In the genomic region with DNA sequence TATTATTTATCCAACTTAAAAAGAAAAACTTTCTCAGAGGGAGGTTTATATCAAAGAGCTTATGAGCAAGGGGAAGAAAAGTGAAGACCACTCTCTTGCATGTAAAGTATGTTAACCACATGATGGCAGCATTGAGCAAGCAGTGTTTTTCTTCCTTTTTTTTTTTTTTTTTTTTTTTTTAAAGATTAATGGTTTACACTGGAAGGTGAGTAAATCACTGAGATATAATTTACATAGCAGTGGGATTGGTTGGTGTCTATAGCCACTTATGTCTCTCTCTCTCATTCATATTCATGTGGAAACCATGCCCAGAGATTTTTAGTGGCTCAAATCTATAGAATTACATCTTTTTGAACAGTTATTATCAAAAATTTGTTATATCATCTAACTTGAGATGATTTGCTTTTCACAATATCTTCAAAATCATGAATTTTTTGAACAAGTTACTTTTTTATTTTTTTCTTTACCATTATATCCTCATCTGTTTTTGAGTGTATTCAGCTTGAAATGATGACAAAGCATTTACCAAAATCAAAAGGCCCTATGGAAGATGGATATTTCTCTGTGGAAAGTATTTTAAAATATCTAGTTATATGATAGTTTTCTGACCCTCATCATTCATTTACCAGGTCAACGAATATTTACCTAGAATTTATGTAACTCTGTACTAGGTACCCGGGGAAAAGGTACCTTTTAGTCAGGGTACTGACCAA, we compare ENCODE assay signal across 8 cellular contexts. TPM values are rescaled to one million over a fixed set of nuclear protein-coding genes. Genes with fewer than 3 reads are reported as not detected.
DNase-seq lines count a peak whose midpoint lies in the region; ATAC-seq and TF ChIP-seq lines count a peak whose summit lies in the region.

No MANE protein-coding gene starts in this region.

- no peak overlapping the region for H3K4me3 Mint-ChIP-seq in osteocyte (ENCODE audit: unreplicated experiment)

- POLR2A ChIA-PET in AG04449 (lab: Yijun Ruan, JAX): no interaction called here

- no peaks in the 10 kb centered on the region for H3K27me3 ChIP-seq in RWPE2 (ENCODE audit: insufficient read depth, poor library complexity, severe bottlenecking)

- no peak overlapping the region for H3K27ac ChIP-seq in RWPE2 (ENCODE audit: poor library complexity, severe bottlenecking)

- DNase-seq in AG04449 (ENCODE audit: low read depth, low spot score): no peak
- no peak for DNase-seq in GM12864 (ENCODE audit: low read depth)
- DNase-seq in KBM-7: peak; percentile 58
- no peak for DNase-seq in RWPE2 (ENCODE audit: low spot score)
- no peak for DNase-seq in osteocyte (ENCODE audit: extremely low spot score, unreplicated experiment)

- H3K4me1 ChIP-seq in RWPE2 (ENCODE audit: insufficient read depth, poor library complexity, severe bottlenecking): no peaks in the 10 kb centered on the region

- H3K36me3 Mint-ChIP-seq in osteocyte (ENCODE audit: unreplicated experiment): peaks cover 3% of the 10 kb centered on the region

- in situ Hi-C loops in KBM-7 (cut with MboI; ENCODE audit: low pct_unique_long_range_greater_than_20kb, low sequenced_read_pairs): no loop called here

- no peaks in the 10 kb centered on the region for H3K9me3 ChIP-seq in RWPE2 (ENCODE audit: severe bottlenecking)

- H3K9me3 Mint-ChIP-seq in osteocyte (ENCODE audit: unreplicated experiment): no peaks in the 10 kb centered on the region

- H3K4me1 Mint-ChIP-seq in osteocyte (ENCODE audit: unreplicated experiment): no peaks in the 10 kb centered on the region

- peak; percentile 61 for TF ChIP-seq CTCF in AG04449 (IDR thresholded peaks at IDR 0.05; ENCODE audit: insufficient read depth, low read length, missing control alignments)
- TF ChIP-seq CTCF in GM12864 (IDR thresholded peaks at IDR 0.05; ENCODE audit: low read depth, low read length, missing control alignments): peak; percentile 64
- peak; percentile 95 for TF ChIP-seq CTCF in RWPE2 (IDR thresholded peaks at IDR 0.05; ENCODE audit: poor library complexity, severe bottlenecking)
- TF ChIP-seq CTCF in osteocyte (IDR thresholded peaks at IDR 0.05): peak; percentile 80

- H3K27me3 Mint-ChIP-seq in osteocyte (ENCODE audit: unreplicated experiment): peaks cover 2% of the 10 kb centered on the region

- H3K27ac Mint-ChIP-seq in osteocyte (ENCODE audit: unreplicated experiment): no peak overlapping the region

- peak; percentile 56 for ATAC-seq in RWPE2 (ENCODE audit: low read depth)
- peak; percentile 85 for ATAC-seq in esophagus mucosa
- ATAC-seq in HG03135 (IDR thresholded peaks at IDR 0.05; ENCODE audit: unreplicated experiment): no peak
- no peak for ATAC-seq in HG03439 (IDR thresholded peaks at IDR 0.05; ENCODE audit: unreplicated experiment)

- CTCF ChIA-PET in AG04449 (lab: Yijun Ruan, JAX): interaction anchor here (0.6 to 4.3 kb wide), 37 partner anchors 9 to 656 kb away, joined by 3 to 108 read pairs (median 4); partner anchors contain the start of gene EPGN

- H3K4me3 ChIP-seq in AG04449 (ENCODE audit: low read depth, low read length): no peak overlapping the region
- no peak overlapping the region for H3K4me3 ChIP-seq in GM12864 (ENCODE audit: low read depth, low read length)
- no peak overlapping the region for H3K4me3 ChIP-seq in RWPE2 (ENCODE audit: severe bottlenecking)

- no peaks in the 10 kb centered on the region for H3K36me3 ChIP-seq in RWPE2 (ENCODE audit: low read depth)

RNA-seq across cellular contexts. Expression of gene MTHFD2L, which starts 31.6 kb away (rescaled TPM):
- 9.4 TPM for total RNA-seq in esophagus mucosa
- 10.7 and 14.7 TPM in 2 replicates for total RNA-seq in osteocyte

Comparison
In these comparisons a context has a peak if more than half of its experiments do, and no peak if none do; other contexts are left out.
1. ATAC-seq: peak in RWPE2 (single experiment) and esophagus mucosa (single experiment); none in HG03135 (single experiment) and HG03439 (single experiment).
2. Peak in every context shown above with its lines, with median percentiles within 50 percentile points of each other: CTCF ChIP-seq.